1 cellular context compared by ENCODE assay signal in genomic region chr5:158882660-158883059, GRCh38.
TF ChIP-seq lines count a peak whose summit lies in the region.

No MANE protein-coding gene starts in this region.

TF ChIP-seq in GM12878, 131 proteins besides CTCF, POLR2A, EP300 and RAD21:
- no peak for TF ChIP-seq RELB (IDR thresholded peaks at IDR 0.05; ENCODE audit: low read depth)
- no peak for TF ChIP-seq SMAD1 (IDR thresholded peaks at IDR 0.05; ENCODE audit: low read depth, partially characterized antibody)
- TF ChIP-seq TCF3 (IDR thresholded peaks at IDR 0.05; ENCODE audit: borderline replicate concordance, insufficient read depth, low read depth, low read length) = no peak
- no peak for TF ChIP-seq RCOR1 (conservative IDR thresholded peaks at IDR 0.05; ENCODE audit: low read depth, low read length)
